ENCODE assay signal across 8 cellular contexts in genomic region chr7:92831716-92832622, GRCh38. TPM values are rescaled to one million over a fixed set of nuclear protein-coding genes. Genes with fewer than 3 reads are reported as not detected.
A peak's percentile ranks its signal among the peaks of the same experiment; 100 is the strongest.
DNase-seq lines count a peak whose midpoint lies in the region; ATAC-seq and TF ChIP-seq lines count a peak whose summit lies in the region.

No MANE protein-coding gene starts in this region.

- peak in 1 of 2 donors; percentile 3 for ATAC-seq in activated naive CD4-positive, alpha-beta T cell treated with anti-CD3 and anti-CD28 coated beads, Interleukin-2, amount 50 U/mL, for 72 hours
- no peak for ATAC-seq in stimulated activated memory B cell treated with anti-CD40 and anti-IgM and Interleukin-4, amounts not matched to agents 10 μg/mL and 1 μg/mL and 100 μg/mL, for 72 hours
- ATAC-seq in HG02973 (IDR thresholded peaks at IDR 0.05; ENCODE audit: unreplicated experiment) (no peak), GM18861 (IDR thresholded peaks at IDR 0.05; ENCODE audit: unreplicated experiment) (no peak)

- H3K9ac ChIP-seq in iPS-15b (ENCODE audit: low read depth, low read length), result peak overlapping the region; percentile 80

- POLR2A ChIA-PET in BJ (lab: Charles Lee), result interaction anchor here (0.6 to 1.4 kb wide), 3 partner anchors 103 to 1844 kb away, joined by 3 to 4 read pairs (median 4); no protein-coding TSS in a partner anchor

- H3K27me3 Mint-ChIP-seq in stimulated activated memory B cell treated with anti-CD40 and anti-IgM and Interleukin-4, amounts not matched to agents 10 μg/mL and 1 μg/mL and 100 μg/mL, for 72 hours, result no peaks in the 10 kb centered on the region

- peaks cover 24% of the 10 kb centered on the region for H3K4me1 Mint-ChIP-seq in stimulated activated memory B cell treated with anti-CD40 and anti-IgM and Interleukin-4, amounts not matched to agents 10 μg/mL and 1 μg/mL and 100 μg/mL, for 72 hours

- DNase-seq in BJ (ENCODE audit: low read depth) (peak; percentile 68), HK-2 (ENCODE audit: unreplicated experiment) (peak; percentile 29), lower leg skin (ENCODE audit: low spot score in 2 of 2) (no peak)
- DNase-seq in activated naive CD4-positive, alpha-beta T cell treated with anti-CD3 and anti-CD28 coated beads, Interleukin-2, amount 50 U/mL, for 72 hours (ENCODE audit: low spot score in 2 of 2), result no peak

- H3K27ac Mint-ChIP-seq in activated naive CD4-positive, alpha-beta T cell treated with anti-CD3 and anti-CD28 coated beads, Interleukin-2, amount 50 U/mL, for 72 hours, result peak overlapping the region; percentile 92 to 98
- H3K27ac Mint-ChIP-seq in stimulated activated memory B cell treated with anti-CD40 and anti-IgM and Interleukin-4, amounts not matched to agents 10 μg/mL and 1 μg/mL and 100 μg/mL, for 72 hours, result peak overlapping the region; percentile 81

- no peaks in the 10 kb centered on the region for H3K9me3 ChIP-seq in iPS-15b (ENCODE audit: control insufficient read depth, insufficient read depth, low read length)

- H3K36me3 Mint-ChIP-seq in activated naive CD4-positive, alpha-beta T cell treated with anti-CD3 and anti-CD28 coated beads, Interleukin-2, amount 50 U/mL, for 72 hours, result peaks cover 56 to 66% of the 10 kb centered on the region in 2 donors
- no peaks in the 10 kb centered on the region for H3K36me3 Mint-ChIP-seq in stimulated activated memory B cell treated with anti-CD40 and anti-IgM and Interleukin-4, amounts not matched to agents 10 μg/mL and 1 μg/mL and 100 μg/mL, for 72 hours

- H3K27me3 ChIP-seq in BJ (ENCODE audit: control insufficient read depth, insufficient read depth, low read length), result no peaks in the 10 kb centered on the region
- no peaks in the 10 kb centered on the region for H3K27me3 ChIP-seq in iPS-15b (ENCODE audit: control insufficient read depth, insufficient read depth, low read length)

- intact Hi-C loops in lower leg skin (cut with DNase I; ENCODE audit: low total_unique reads), result loop anchor here (5.0 kb wide), 1 partner anchor 210 kb away; no protein-coding TSS in a partner anchor

- no peaks in the 10 kb centered on the region for H3K9me3 Mint-ChIP-seq in activated naive CD4-positive, alpha-beta T cell treated with anti-CD3 and anti-CD28 coated beads, Interleukin-2, amount 50 U/mL, for 72 hours
- no peaks in the 10 kb centered on the region for H3K9me3 Mint-ChIP-seq in stimulated activated memory B cell treated with anti-CD40 and anti-IgM and Interleukin-4, amounts not matched to agents 10 μg/mL and 1 μg/mL and 100 μg/mL, for 72 hours

- 57 to 64% methylated on average over 8 of the region's 8 CpGs for WGBS in lower leg skin, 2 donors

- peaks cover 2% of the 10 kb centered on the region for H3K36me3 ChIP-seq in BJ (ENCODE audit: control insufficient read depth, insufficient read depth, low read length)
- no peaks in the 10 kb centered on the region for H3K36me3 ChIP-seq in iPS-15b (ENCODE audit: control insufficient read depth, insufficient read depth, low read length)

- H3K4me1 ChIP-seq in iPS-15b (ENCODE audit: control insufficient read depth, insufficient read depth, low read length), result peaks cover 25% of the 10 kb centered on the region

- H3K4me3 Mint-ChIP-seq in stimulated activated memory B cell treated with anti-CD40 and anti-IgM and Interleukin-4, amounts not matched to agents 10 μg/mL and 1 μg/mL and 100 μg/mL, for 72 hours, result peak overlapping the region; percentile 83

- no peak for TF ChIP-seq CTCF in BJ (IDR thresholded peaks at IDR 0.05; ENCODE audit: insufficient read depth, low read depth, low read length)
- TF ChIP-seq CTCF in lower leg skin (IDR thresholded peaks at IDR 0.05), result no peak

- CTCF ChIA-PET in BJ (lab: Yijun Ruan, JAX), result interaction anchor here (0.6 to 3.1 kb wide), 32 partner anchors 13 to 471 kb away, joined by 3 to 38 read pairs (median 4); no protein-coding TSS in a partner anchor

- no peak for TF ChIP-seq POLR2A in lower leg skin (IDR thresholded peaks at IDR 0.05)

- peak overlapping the region; percentile 84 for H3K4me3 ChIP-seq in BJ (ENCODE audit: low read depth, low read length)
- H3K4me3 ChIP-seq in iPS-15b (ENCODE audit: low read depth, low read length), result peak overlapping the region; percentile 92
- H3K4me3 ChIP-seq in lower leg skin (ENCODE audit: low read depth, poor library complexity, severe bottlenecking), result no peak overlapping the region

RNA-seq across cellular contexts. Expression of gene CDK6, which starts 4.4 kb away (rescaled TPM):
- polyA plus RNA-seq in BJ (2011; rRNA removed), result 29.2 and 29.8 TPM in 2 replicates
- polyA minus RNA-seq in BJ (2011; rRNA and poly(A)+ RNA removed), result 55.3 and 58.4 TPM in 2 replicates
- 100 to 1,000 TPM in 1 of 2 donors, 10 to 100 TPM in 1; 91.6 to 153 TPM for total RNA-seq in activated naive CD4-positive, alpha-beta T cell treated with anti-CD3 and anti-CD28 coated beads, Interleukin-2, amount 50 U/mL, for 72 hours
- total RNA-seq in lower leg skin, result 10 to 100 TPM; 43.6 to 85.1 (median 63.3) TPM

Comparison
In these comparisons a context has a peak if more than half of its experiments do, and no peak if none do; other contexts are left out.
1. DNase-seq: peak in BJ (single experiment) and HK-2 (single experiment); none in activated naive CD4-positive, alpha-beta T cell treated with anti-CD3 and anti-CD28 coated beads, Interleukin-2, amount 50 U/mL, for 72 hours (0 of 2) and lower leg skin (0 of 2).